In the genomic region with DNA sequence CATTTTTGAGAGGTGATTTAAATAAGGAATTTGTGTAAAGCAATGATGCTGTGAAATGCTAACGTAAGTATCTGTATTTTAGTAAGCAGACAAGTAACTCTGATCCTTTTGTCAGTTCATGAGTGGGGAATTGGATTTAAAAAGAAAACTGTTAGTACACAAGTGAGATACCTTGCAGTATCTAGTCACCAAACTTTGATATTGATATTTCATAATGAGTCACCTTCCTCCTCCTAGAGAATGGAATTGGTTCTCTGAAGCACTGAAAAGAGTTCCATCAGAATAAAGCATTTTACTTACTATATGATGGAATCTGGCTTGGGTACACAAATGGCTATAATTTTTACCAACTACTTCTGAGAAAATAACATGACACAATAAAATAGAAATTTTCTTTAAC, we compare ENCODE assay signal across 16 cellular contexts.
DNase-seq lines count a peak whose midpoint lies in the region; ATAC-seq lines count a peak whose summit lies in the region.
"Had no signal": no experiment of that assay in that cellular context is flagged by ENCODE, and none has a peak within 500 bp of the region (broad histone marks: within the 10 kb centered on the region; RNA-seq: fewer than 3 reads in every experiment).

No MANE protein-coding gene starts in this region.

- ATAC-seq in GM18868 (IDR thresholded peaks at IDR 0.05; ENCODE audit: unreplicated experiment) (peak; percentile 66), GM19463 (IDR thresholded peaks at IDR 0.05; ENCODE audit: unreplicated experiment) (peak; percentile 41), HG03457 (IDR thresholded peaks at IDR 0.05; ENCODE audit: unreplicated experiment) (peak; percentile 61)
- ATAC-seq: CD8-positive, alpha-beta T cell; GM12878 had no signal

- peak; percentile 40 for DNase-seq in ELR (ENCODE audit: low read depth)
- DNase-seq in effector CD8-positive, alpha-beta T cell (lab: John Stamatoyannopoulos, UW) = no peak
- DNase-seq in HCEC 1CT = no peak
- no peak for DNase-seq in OCI-M1 (lab: John Stamatoyannopoulos, UW)
- DNase-seq in globus pallidus (ENCODE audit: low spot score) = no peak
- DNase-seq: Caco-2; CD4-positive, CD25-positive, alpha-beta regulatory T cell; CD8-positive, alpha-beta T cell; DMS153; DND-41; GDM1; GOT3 had no signal
